ENCODE assay signal across 9 cellular contexts in genomic region chr11:57513911-57514537, GRCh38. TPM values are rescaled to one million over a fixed set of nuclear protein-coding genes. Genes with fewer than 3 reads are reported as not detected.
DNase-seq lines count a peak whose midpoint lies in the region; ATAC-seq, FAIRE-seq and TF ChIP-seq lines count a peak whose summit lies in the region.
"Had no signal": no experiment of that assay in that cellular context is flagged by ENCODE, and none has a peak within 500 bp of the region (broad histone marks: within the 10 kb centered on the region; RNA-seq: fewer than 3 reads in every experiment).

No MANE protein-coding gene starts in this region.

- DNase-seq in effector memory CD8-positive, alpha-beta T cell = peak in 1 of 3 experiments; percentile 16
- DNase-seq in mucosa of gallbladder (ENCODE audit: low spot score) (peak; percentile 44), thoracic aorta (ENCODE audit: low spot score) (no peak), HTR-8/SVneo (ENCODE audit: insufficient read length, low spot score) (no peak)

- H3K4me3 Mint-ChIP-seq in effector memory CD8-positive, alpha-beta T cell = peak overlapping the region; percentile 93 to 99

- peaks cover 39% of the 10 kb centered on the region for H3K27me3 ChIP-seq in HUES6 (ENCODE audit: control insufficient read depth, insufficient read depth, low read length)
- H3K27me3 ChIP-seq in thoracic aorta (replicated peaks; ENCODE audit: insufficient read depth) = no peaks in the 10 kb centered on the region

- no peaks in the 10 kb centered on the region for H3K36me3 ChIP-seq in HUES6 (ENCODE audit: control insufficient read depth, insufficient read depth, low read length)
- no peaks in the 10 kb centered on the region for H3K36me3 ChIP-seq in thoracic aorta

- H3K27ac Mint-ChIP-seq in effector memory CD8-positive, alpha-beta T cell = peak overlapping the region; percentile 91 to 93

- TF ChIP-seq CTCF in C4-2B (conservative IDR thresholded peaks at IDR 0.05) (no peak), VCaP (conservative IDR thresholded peaks at IDR 0.05) (no peak), thoracic aorta (IDR thresholded peaks at IDR 0.05) (no peak)

- H3K4me1 Mint-ChIP-seq in effector memory CD8-positive, alpha-beta T cell (ENCODE audit: low read depth in 2 of 2) = peaks cover 19 to 26% of the 10 kb centered on the region in 2 donors

- H3K36me3 Mint-ChIP-seq in effector memory CD8-positive, alpha-beta T cell (ENCODE audit: insufficient read depth) = peaks cover 2% of the 10 kb centered on the region

- peak overlapping the region; percentile 95 for H3K27ac ChIP-seq in C4-2B
- no peak overlapping the region for H3K27ac ChIP-seq in HUES6 (ENCODE audit: low read depth, low read length)
- H3K27ac ChIP-seq in VCaP = peak overlapping the region; percentile 73
- H3K27ac ChIP-seq in thoracic aorta = peak overlapping the region in 1 of 2 donors; percentile 50

- H3K9ac ChIP-seq in HUES6 (ENCODE audit: low read length) = peak overlapping the region; percentile 74

- H3K27me3 Mint-ChIP-seq in effector memory CD8-positive, alpha-beta T cell = peaks cover 0 to 5% of the 10 kb centered on the region in 2 donors

- peak overlapping the region; percentile 73 for H3K4me3 ChIP-seq in HUES6 (ENCODE audit: low read depth, low read length)
- peak overlapping the region; percentile 99 for H3K4me3 ChIP-seq in thoracic aorta

- H3K9me3 Mint-ChIP-seq in effector memory CD8-positive, alpha-beta T cell = no peaks in the 10 kb centered on the region

- H3K4me1 ChIP-seq in HUES6 (ENCODE audit: control insufficient read depth, insufficient read depth, low read length) (peaks cover 16% of the 10 kb centered on the region), thoracic aorta (ENCODE audit: control insufficient read depth in 1 of 2, low read depth in 2 of 2) (peaks cover 10% of the 10 kb centered on the region in 2 donors)

- ATAC-seq in GM19452 (IDR thresholded peaks at IDR 0.05; ENCODE audit: unreplicated experiment) (peak; percentile 35), thoracic aorta (ENCODE audit: insufficient number of reproducible peaks, low FRiP score, low read depth) (no peak)
- ATAC-seq in effector memory CD8-positive, alpha-beta T cell (replicated peaks) = peak; percentile 31

- no peaks in the 10 kb centered on the region for H3K9me3 ChIP-seq in HUES6 (ENCODE audit: control insufficient read depth, insufficient read depth, low read depth, low read length)
- no peaks in the 10 kb centered on the region for H3K9me3 ChIP-seq in thoracic aorta

- no peak for FAIRE-seq in HTR-8/SVneo (lab: Jason Lieb, UNC)

RNA-seq across cellular contexts. Expression of gene SLC43A1, which starts 1.5 kb away (rescaled TPM):
- total RNA-seq in mucosa of gallbladder (89.5 TPM), thoracic aorta (10 to 100 TPM; 16.6 to 23.6 TPM)

RNA-seq across cellular contexts. Expression of gene TIMM10, which starts 16.5 kb away (rescaled TPM):
- total RNA-seq in mucosa of gallbladder (31.2 TPM), thoracic aorta (10 to 100 TPM; 19.5 to 33.5 TPM)

RNA-seq across cellular contexts. Expression of gene SMTNL1, which starts 23.4 kb away (rescaled TPM):
- not detected for total RNA-seq in mucosa of gallbladder
- total RNA-seq in thoracic aorta = not detected
- total RNA-seq: LHCN-M2 had no signal

RNA-seq across cellular contexts. Expression of gene UBE2L6, which starts 53.4 kb away (rescaled TPM):
- total RNA-seq in mucosa of gallbladder (71.9 TPM), thoracic aorta (10 to 100 TPM; 22.6 to 45.8 TPM)

RNA-seq across cellular contexts. Expression of gene RTN4RL2, which starts 53.7 kb away (rescaled TPM):
- total RNA-seq in mucosa of gallbladder (19.2 TPM), thoracic aorta (under 1 TPM in 1 of 2 donors, not detected in 1; 0.35 TPM)
